Comparison of ENCODE assay signal across 1 cellular context in genomic region chr3:47961815-47962606, GRCh38.
TF ChIP-seq lines count a peak whose summit lies in the region.

No MANE protein-coding gene starts in this region.

TF ChIP-seq in K562, 482 proteins besides CTCF, POLR2A, EP300 and RAD21 (continued from another document and continues in another):
- TF ChIP-seq ZBTB11 (CRISPR knock-in tag; IDR thresholded peaks at IDR 0.05): peak in 1 of 3 experiments; percentile 77; a peak in 2 of 6 replicates
- no peak for TF ChIP-seq ZNF224 (CRISPR knock-in tag; IDR thresholded peaks at IDR 0.05)
- no peak for TF ChIP-seq TGIF2 (CRISPR knock-in tag; IDR thresholded peaks at IDR 0.05)
- TF ChIP-seq, protein P1, sequence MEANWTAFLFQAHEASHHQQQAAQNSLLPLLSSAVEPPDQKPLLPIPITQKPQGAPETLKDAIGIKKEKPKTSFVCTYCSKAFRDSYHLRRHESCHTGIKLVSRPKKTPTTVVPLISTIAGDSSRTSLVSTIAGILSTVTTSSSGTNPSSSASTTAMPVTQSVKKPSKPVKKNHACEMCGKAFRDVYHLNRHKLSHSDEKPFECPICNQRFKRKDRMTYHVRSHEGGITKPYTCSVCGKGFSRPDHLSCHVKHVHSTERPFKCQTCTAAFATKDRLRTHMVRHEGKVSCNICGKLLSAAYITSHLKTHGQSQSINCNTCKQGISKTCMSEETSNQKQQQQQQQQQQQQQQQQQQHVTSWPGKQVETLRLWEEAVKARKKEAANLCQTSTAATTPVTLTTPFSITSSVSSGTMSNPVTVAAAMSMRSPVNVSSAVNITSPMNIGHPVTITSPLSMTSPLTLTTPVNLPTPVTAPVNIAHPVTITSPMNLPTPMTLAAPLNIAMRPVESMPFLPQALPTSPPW (CRISPR knock-in tag; IDR thresholded peaks at IDR 0.05): peak; percentile 25; the same call in 1 of the 2 replicates
- no peak for TF ChIP-seq CHD1 (IDR thresholded peaks at IDR 0.05; ENCODE audit: low read length)
- TF ChIP-seq POLR2AphosphoS2 (IDR thresholded peaks at IDR 0.05; ENCODE audit: low read length): no peak
- no peak for TF ChIP-seq ZNF668 (CRISPR knock-in tag; IDR thresholded peaks at IDR 0.05)
- TF ChIP-seq KLF1 (tag; IDR thresholded peaks at IDR 0.05): no peak
- TF ChIP-seq ZNF174 (CRISPR knock-in tag; IDR thresholded peaks at IDR 0.05): no peak
- TF ChIP-seq GTF3C2 (IDR thresholded peaks at IDR 0.05; ENCODE audit: borderline replicate concordance, extremely low read depth, insufficient read length): no peak
- TF ChIP-seq ZNF644 (tag; IDR thresholded peaks at IDR 0.05; ENCODE audit: low read depth): no peak
- no peak for TF ChIP-seq SNRNP70 (optimal IDR thresholded peaks at IDR 0.05; ENCODE audit: low read depth, low read length)
- TF ChIP-seq FOXA1 (IDR thresholded peaks at IDR 0.05; ENCODE audit: borderline replicate concordance): no peak
- no peak for TF ChIP-seq ZBED1 (IDR thresholded peaks at IDR 0.05)
- TF ChIP-seq, protein P2, sequence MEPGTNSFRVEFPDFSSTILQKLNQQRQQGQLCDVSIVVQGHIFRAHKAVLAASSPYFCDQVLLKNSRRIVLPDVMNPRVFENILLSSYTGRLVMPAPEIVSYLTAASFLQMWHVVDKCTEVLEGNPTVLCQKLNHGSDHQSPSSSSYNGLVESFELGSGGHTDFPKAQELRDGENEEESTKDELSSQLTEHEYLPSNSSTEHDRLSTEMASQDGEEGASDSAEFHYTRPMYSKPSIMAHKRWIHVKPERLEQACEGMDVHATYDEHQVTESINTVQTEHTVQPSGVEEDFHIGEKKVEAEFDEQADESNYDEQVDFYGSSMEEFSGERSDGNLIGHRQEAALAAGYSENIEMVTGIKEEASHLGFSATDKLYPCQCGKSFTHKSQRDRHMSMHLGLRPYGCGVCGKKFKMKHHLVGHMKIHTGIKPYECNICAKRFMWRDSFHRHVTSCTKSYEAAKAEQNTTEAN (CRISPR knock-in tag; IDR thresholded peaks at IDR 0.05): no peak
- no peak for TF ChIP-seq MNT (conservative IDR thresholded peaks at IDR 0.05)
- TF ChIP-seq HEY1 (CRISPR knock-in tag; IDR thresholded peaks at IDR 0.05; ENCODE audit: borderline replicate concordance): no peak
- TF ChIP-seq ADNP (tag; IDR thresholded peaks at IDR 0.05): no peak
- peak; percentile 82 for TF ChIP-seq MXI1 (IDR thresholded peaks at IDR 0.05; ENCODE audit: low read depth, low read length)
- no peak for TF ChIP-seq NKRF (IDR thresholded peaks at IDR 0.05; ENCODE audit: borderline replicate concordance)
- no peak for TF ChIP-seq THAP12 (CRISPR knock-in tag; IDR thresholded peaks at IDR 0.05)
- no peak for TF ChIP-seq PHTF2 (CRISPR knock-in tag; IDR thresholded peaks at IDR 0.05)
- no peak for TF ChIP-seq RAD51 (IDR thresholded peaks at IDR 0.05; ENCODE audit: borderline replicate concordance, low read depth)
- TF ChIP-seq ERF (CRISPR knock-in tag; IDR thresholded peaks at IDR 0.05): 0 out of 2 replicates have a peak, but pooled peaks have one; percentile 48
- TF ChIP-seq MYBL2 (IDR thresholded peaks at IDR 0.05; ENCODE audit: low read depth): no peak
- TF ChIP-seq MYBL2 (CRISPR knock-in tag; IDR thresholded peaks at IDR 0.05; ENCODE audit: borderline replicate concordance): no peak
- TF ChIP-seq ZNF124 (CRISPR knock-in tag; IDR thresholded peaks at IDR 0.05): no peak
- TF ChIP-seq ZNF165 (CRISPR knock-in tag; IDR thresholded peaks at IDR 0.05; ENCODE audit: borderline replicate concordance): 0 out of 2 replicates have a peak, but pooled peaks have one; percentile 44
- TF ChIP-seq, protein P3, sequence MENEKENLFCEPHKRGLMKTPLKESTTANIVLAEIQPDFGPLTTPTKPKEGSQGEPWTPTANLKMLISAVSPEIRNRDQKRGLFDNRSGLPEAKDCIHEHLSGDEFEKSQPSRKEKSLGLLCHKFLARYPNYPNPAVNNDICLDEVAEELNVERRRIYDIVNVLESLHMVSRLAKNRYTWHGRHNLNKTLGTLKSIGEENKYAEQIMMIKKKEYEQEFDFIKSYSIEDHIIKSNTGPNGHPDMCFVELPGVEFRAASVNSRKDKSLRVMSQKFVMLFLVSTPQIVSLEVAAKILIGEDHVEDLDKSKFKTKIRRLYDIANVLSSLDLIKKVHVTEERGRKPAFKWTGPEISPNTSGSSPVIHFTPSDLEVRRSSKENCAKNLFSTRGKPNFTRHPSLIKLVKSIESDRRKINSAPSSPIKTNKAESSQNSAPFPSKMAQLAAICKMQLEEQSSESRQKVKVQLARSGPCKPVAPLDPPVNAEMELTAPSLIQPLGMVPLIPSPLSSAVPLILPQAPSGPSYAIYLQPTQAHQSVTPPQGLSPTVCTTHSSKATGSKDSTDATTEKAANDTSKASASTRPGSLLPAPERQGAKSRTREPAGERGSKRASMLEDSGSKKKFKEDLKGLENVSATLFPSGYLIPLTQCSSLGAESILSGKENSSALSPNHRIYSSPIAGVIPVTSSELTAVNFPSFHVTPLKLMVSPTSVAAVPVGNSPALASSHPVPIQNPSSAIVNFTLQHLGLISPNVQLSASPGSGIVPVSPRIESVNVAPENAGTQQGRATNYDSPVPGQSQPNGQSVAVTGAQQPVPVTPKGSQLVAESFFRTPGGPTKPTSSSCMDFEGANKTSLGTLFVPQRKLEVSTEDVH (IDR thresholded peaks at IDR 0.05; ENCODE audit: low read depth, partially characterized antibody): no peak
- no peak for TF ChIP-seq FOXK1 (CRISPR knock-in tag; IDR thresholded peaks at IDR 0.05; ENCODE audit: borderline replicate concordance)
- TF ChIP-seq NRF1 (conservative IDR thresholded peaks at IDR 0.05 in 1 of 2, IDR thresholded peaks at IDR 0.05 in 1 of 2): no peak
- no peak for TF ChIP-seq SIX5 (IDR thresholded peaks at IDR 0.05; ENCODE audit: borderline replicate concordance in 1 of 2, insufficient read depth in 1 of 2, low read depth in 1 of 2, low read length in 2 of 2)
- TF ChIP-seq ZNF778 (CRISPR knock-in tag; IDR thresholded peaks at IDR 0.05): no peak
- TF ChIP-seq, protein P4, sequence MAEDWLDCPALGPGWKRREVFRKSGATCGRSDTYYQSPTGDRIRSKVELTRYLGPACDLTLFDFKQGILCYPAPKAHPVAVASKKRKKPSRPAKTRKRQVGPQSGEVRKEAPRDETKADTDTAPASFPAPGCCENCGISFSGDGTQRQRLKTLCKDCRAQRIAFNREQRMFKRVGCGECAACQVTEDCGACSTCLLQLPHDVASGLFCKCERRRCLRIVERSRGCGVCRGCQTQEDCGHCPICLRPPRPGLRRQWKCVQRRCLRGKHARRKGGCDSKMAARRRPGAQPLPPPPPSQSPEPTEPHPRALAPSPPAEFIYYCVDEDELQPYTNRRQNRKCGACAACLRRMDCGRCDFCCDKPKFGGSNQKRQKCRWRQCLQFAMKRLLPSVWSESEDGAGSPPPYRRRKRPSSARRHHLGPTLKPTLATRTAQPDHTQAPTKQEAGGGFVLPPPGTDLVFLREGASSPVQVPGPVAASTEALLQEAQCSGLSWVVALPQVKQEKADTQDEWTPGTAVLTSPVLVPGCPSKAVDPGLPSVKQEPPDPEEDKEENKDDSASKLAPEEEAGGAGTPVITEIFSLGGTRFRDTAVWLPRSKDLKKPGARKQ (CRISPR knock-in tag; IDR thresholded peaks at IDR 0.05): no peak
- TF ChIP-seq ARID3A (IDR thresholded peaks at IDR 0.05; ENCODE audit: borderline replicate concordance, low read depth, low read length): no peak
